ENCODE assay signal across 18 cellular contexts in genomic region chr5:56060276-56061110, GRCh38.
DNase-seq lines count a peak whose midpoint lies in the region; ATAC-seq lines count a peak whose summit lies in the region.
"Had no signal": no experiment of that assay in that cellular context is flagged by ENCODE, and none has a peak within 500 bp of the region (broad histone marks: within the 10 kb centered on the region; RNA-seq: fewer than 3 reads in every experiment).

No MANE protein-coding gene starts in this region.

- H3K27me3 Mint-ChIP-seq in CD8-positive, alpha-beta memory T cell: peaks cover 0 to 6% of the 10 kb centered on the region in 2 donors
- no peaks in the 10 kb centered on the region for H3K27me3 Mint-ChIP-seq in activated naive CD8-positive, alpha-beta T cell treated with anti-CD3 and anti-CD28 coated beads for 36 hours

- peak overlapping the region in 1 of 7 donors; percentile 0 for H3K4me3 Mint-ChIP-seq in CD8-positive, alpha-beta memory T cell
- H3K4me3 Mint-ChIP-seq in activated naive CD8-positive, alpha-beta T cell treated with anti-CD3 and anti-CD28 coated beads for 36 hours: peak overlapping the region; percentile 6
- H3K4me3 Mint-ChIP-seq: B cell; neural progenitor cell; stimulated activated naive B cell treated with anti-CD40 and anti-IgM and Interleukin-4, amounts not matched to agents 10 μg/mL and 1 μg/mL and 100 μg/mL, for 72 hours had no signal

- H3K27ac Mint-ChIP-seq in CD8-positive, alpha-beta memory T cell: peak overlapping the region in 1 of 8 donors; percentile 3
- H3K27ac Mint-ChIP-seq in activated naive CD8-positive, alpha-beta T cell treated with anti-CD3 and anti-CD28 coated beads for 36 hours: peak overlapping the region; percentile 38
- H3K27ac Mint-ChIP-seq: B cell; neural progenitor cell; stimulated activated naive B cell treated with anti-CD40 and anti-IgM and Interleukin-4, amounts not matched to agents 10 μg/mL and 1 μg/mL and 100 μg/mL, for 72 hours had no signal

- POLR2A ChIA-PET in CD8-positive, alpha-beta memory T cell (lab: Charles Lee): no interaction called here

- CTCF ChIA-PET in CD8-positive, alpha-beta memory T cell (lab: Charles Lee): no interaction called here

- ATAC-seq in GM21367 (IDR thresholded peaks at IDR 0.05; ENCODE audit: unreplicated experiment) (no peak), GM21526 (IDR thresholded peaks at IDR 0.05; ENCODE audit: low FRiP score, unreplicated experiment) (no peak)
- ATAC-seq: heart left ventricle; stimulated activated naive B cell treated with anti-CD40 and anti-IgM and Interleukin-4, amounts not matched to agents 10 μg/mL and 1 μg/mL and 100 μg/mL, for 72 hours had no signal

- H3K36me3 ChIP-seq in CD8-positive, alpha-beta memory T cell (ENCODE audit: insufficient read depth, low read length): no peaks in the 10 kb centered on the region
- H3K36me3 ChIP-seq: heart left ventricle, left ventricle myocardium inferior, neural progenitor cell, spleen had no signal

- DNase-seq in CD8-positive, alpha-beta memory T cell: peak in 1 of 5 donors; percentile 56
- DNase-seq in RPMI7951 (ENCODE audit: low read depth) (peak; percentile 49), SKM-1 treated with dmso at 0.1 percent for 144 hours (lab: John Stamatoyannopoulos, UW; ENCODE audit: unreplicated experiment) (no peak), anterior cingulate cortex (lab: John Stamatoyannopoulos, UW) (no peak)
- peak; percentile 70 for DNase-seq in activated naive CD8-positive, alpha-beta T cell treated with anti-CD3 and anti-CD28 coated beads for 36 hours
- peak; percentile 13 to 38 for DNase-seq in stimulated activated CD4-positive, alpha-beta T cell treated with anti-CD3 and anti-CD28 coated beads, Interleukin-15, amount 100 ng/mL, for 48 hours (ENCODE audit: low read depth in 2 of 2)
- DNase-seq: GDM1; heart left ventricle; Kasumi-1; left ventricle myocardium inferior; NCI-H1930; spleen; stimulated activated naive B cell treated with anti-CD40 and anti-IgM and Interleukin-4, amounts not matched to agents 10 μg/mL and 1 μg/mL and 100 μg/mL, for 72 hours had no signal

- H3K9me3 ChIP-seq in CD8-positive, alpha-beta memory T cell (ENCODE audit: low read length): no peaks in the 10 kb centered on the region
- H3K9me3 ChIP-seq: heart left ventricle, left ventricle myocardium inferior, spleen had no signal

- no peak overlapping the region for H3K27ac ChIP-seq in CD8-positive, alpha-beta memory T cell (ENCODE audit: low read depth, low read length)
- H3K27ac ChIP-seq: heart left ventricle, left ventricle myocardium inferior, neural progenitor cell, SK-N-MC had no signal

- H3K27me3 ChIP-seq in CD8-positive, alpha-beta memory T cell (ENCODE audit: insufficient read depth, low read length, poor library complexity, severe bottlenecking): no peaks in the 10 kb centered on the region
- H3K27me3 ChIP-seq: heart left ventricle, neural progenitor cell, spleen had no signal

- H3K9me3 Mint-ChIP-seq in CD8-positive, alpha-beta memory T cell: no peaks in the 10 kb centered on the region
- peaks cover 11% of the 10 kb centered on the region for H3K9me3 Mint-ChIP-seq in activated naive CD8-positive, alpha-beta T cell treated with anti-CD3 and anti-CD28 coated beads for 36 hours
- H3K9me3 Mint-ChIP-seq: neural progenitor cell; stimulated activated naive B cell treated with anti-CD40 and anti-IgM and Interleukin-4, amounts not matched to agents 10 μg/mL and 1 μg/mL and 100 μg/mL, for 72 hours had no signal

- H3K36me3 Mint-ChIP-seq in CD8-positive, alpha-beta memory T cell: no peaks in the 10 kb centered on the region
- H3K36me3 Mint-ChIP-seq in activated naive CD8-positive, alpha-beta T cell treated with anti-CD3 and anti-CD28 coated beads for 36 hours: peaks cover 5% of the 10 kb centered on the region
- H3K36me3 Mint-ChIP-seq: neural progenitor cell; stimulated activated naive B cell treated with anti-CD40 and anti-IgM and Interleukin-4, amounts not matched to agents 10 μg/mL and 1 μg/mL and 100 μg/mL, for 72 hours had no signal

- peak overlapping the region; percentile 40 for H3K4me3 ChIP-seq in CD8-positive, alpha-beta memory T cell (ENCODE audit: low read length)
- H3K4me3 ChIP-seq: heart left ventricle, left ventricle myocardium inferior, neural progenitor cell, SK-N-MC, spleen had no signal

- peaks cover 48% of the 10 kb centered on the region for H3K4me1 ChIP-seq in CD8-positive, alpha-beta memory T cell (ENCODE audit: insufficient read depth, low read length)
- H3K4me1 ChIP-seq: neural progenitor cell had no signal

- H3K4me1 Mint-ChIP-seq in CD8-positive, alpha-beta memory T cell: peaks cover 24 to 46% (median 44%) of the 10 kb centered on the region in 3 donors
- peaks cover 69% of the 10 kb centered on the region for H3K4me1 Mint-ChIP-seq in activated naive CD8-positive, alpha-beta T cell treated with anti-CD3 and anti-CD28 coated beads for 36 hours
- H3K4me1 Mint-ChIP-seq: B cell, neural progenitor cell had no signal

Comparison
In these comparisons a context has a peak if more than half of its experiments do, and no peak if none do; other contexts are left out.
1. DNase-seq: peak in RPMI7951 (single experiment), activated naive CD8-positive, alpha-beta T cell treated with anti-CD3 and anti-CD28 coated beads for 36 hours (single experiment) and stimulated activated CD4-positive, alpha-beta T cell treated with anti-CD3 and anti-CD28 coated beads, Interleukin-15, amount 100 ng/mL, for 48 hours (2 of 2); none in SKM-1 treated with dmso at 0.1 percent for 144 hours (single experiment) and anterior cingulate cortex (0 of 58).